ENCODE assay signal across 1 cellular context in the genomic region with DNA sequence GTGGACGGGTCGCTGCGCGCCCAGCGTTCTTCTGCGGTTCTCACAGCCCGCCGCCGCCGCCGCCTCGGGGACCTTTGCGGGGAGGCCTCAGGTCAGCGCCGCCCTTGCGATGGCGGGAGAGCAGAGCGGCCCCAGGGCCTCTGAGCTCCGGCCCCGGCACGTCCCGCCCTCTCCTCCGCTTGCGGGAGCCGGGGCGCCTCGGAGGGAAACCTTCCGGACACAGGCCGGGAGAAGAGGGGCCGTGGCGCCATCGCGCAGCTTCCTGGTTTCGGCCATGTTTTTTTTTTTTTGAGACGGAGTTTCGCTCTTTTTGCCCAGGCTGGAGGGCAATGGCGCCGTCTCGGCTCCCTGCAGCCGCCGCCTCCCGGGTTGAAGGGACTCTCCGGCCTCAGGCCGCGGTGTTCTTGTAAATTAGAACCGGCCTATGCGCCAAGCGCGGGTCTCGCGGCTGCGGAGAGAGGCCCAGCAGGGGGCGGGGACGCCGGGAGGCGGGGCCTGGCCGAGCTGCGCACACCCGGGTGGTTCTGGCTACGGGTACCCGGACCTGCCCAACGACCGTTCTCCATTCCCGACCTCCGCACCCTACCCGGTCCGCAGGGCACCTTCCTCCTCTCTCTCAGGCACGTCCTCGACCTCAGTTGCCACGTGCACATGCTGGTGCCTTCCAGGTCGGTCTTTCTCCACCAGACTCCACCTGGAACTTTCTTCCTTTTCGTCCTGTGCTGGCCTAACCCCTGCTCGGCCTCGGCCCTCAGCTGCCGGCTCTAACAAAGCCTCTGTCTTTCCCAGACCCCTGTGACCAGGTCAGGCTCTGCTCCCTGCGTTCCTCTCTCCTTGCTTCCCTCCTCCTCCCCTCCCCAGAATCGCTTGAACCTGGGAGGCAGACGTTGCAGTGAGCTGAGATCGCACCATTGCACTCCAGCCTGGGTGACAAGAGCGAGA.
TF ChIP-seq lines count a peak whose summit lies in the region.

No MANE protein-coding gene starts in this region.

TF ChIP-seq in H1, 55 proteins besides CTCF, POLR2A, EP300 and RAD21:
- TF ChIP-seq PHF8 (conservative IDR thresholded peaks at IDR 0.05; ENCODE audit: low read depth, low read length) (peak; percentile 62; the same call in 1 of the 2 replicates), E2F6 (IDR thresholded peaks at IDR 0.05) (peak; percentile 95), EGR1 (IDR thresholded peaks at IDR 0.05; ENCODE audit: borderline replicate concordance, low read depth, low read length) (no peak), SAP30 (IDR thresholded peaks at IDR 0.05; ENCODE audit: insufficient read depth, insufficient replicate concordance, low read length) (no peak), ASH2L (IDR thresholded peaks at IDR 0.05; ENCODE audit: low read length) (peak; percentile 81), CREB1 (IDR thresholded peaks at IDR 0.05) (0 out of 2 replicates have a peak, but pooled peaks have one; percentile 9), POLR2AphosphoS5 (IDR thresholded peaks at IDR 0.05; ENCODE audit: low read depth, low read length) (peak; percentile 70; the same call in 1 of the 2 replicates), CTBP2 (IDR thresholded peaks at IDR 0.05; ENCODE audit: borderline replicate concordance, insufficient read depth, insufficient read length, low read length) (no peak), KDM4A (IDR thresholded peaks at IDR 0.05; ENCODE audit: low read depth, low read length, severe bottlenecking) (peak; percentile 50), SIN3A (conservative IDR thresholded peaks at IDR 0.05 in 1 of 2, IDR thresholded peaks at IDR 0.05 in 1 of 2; ENCODE audit: low read depth in 1 of 2, low read length in 2 of 2) (peak in 1 of 2 experiments; percentile 25; a peak in 1 of 4 replicates), SP1 (IDR thresholded peaks at IDR 0.05; ENCODE audit: low read depth, low read length) (0 out of 2 replicates have a peak, but pooled peaks have one; percentile 27), BCL11A (IDR thresholded peaks at IDR 0.05; ENCODE audit: low read depth in 2 of 2, low read length in 2 of 2) (no peak), CHD1 (IDR thresholded peaks at IDR 0.05; ENCODE audit: low read depth, low read length) (no peak), TAF1 (IDR thresholded peaks at IDR 0.05; ENCODE audit: low read depth, low read length) (peak; percentile 69), BRCA1 (IDR thresholded peaks at IDR 0.05; ENCODE audit: low read depth, low read length) (no peak), YY1 (IDR thresholded peaks at IDR 0.05; ENCODE audit: low read depth, low read length) (peak; percentile 94)
- TF ChIP-seq, protein P1, sequence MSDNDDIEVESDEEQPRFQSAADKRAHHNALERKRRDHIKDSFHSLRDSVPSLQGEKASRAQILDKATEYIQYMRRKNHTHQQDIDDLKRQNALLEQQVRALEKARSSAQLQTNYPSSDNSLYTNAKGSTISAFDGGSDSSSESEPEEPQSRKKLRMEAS (IDR thresholded peaks at IDR 0.05): peak; percentile 99
